In the genomic region with DNA sequence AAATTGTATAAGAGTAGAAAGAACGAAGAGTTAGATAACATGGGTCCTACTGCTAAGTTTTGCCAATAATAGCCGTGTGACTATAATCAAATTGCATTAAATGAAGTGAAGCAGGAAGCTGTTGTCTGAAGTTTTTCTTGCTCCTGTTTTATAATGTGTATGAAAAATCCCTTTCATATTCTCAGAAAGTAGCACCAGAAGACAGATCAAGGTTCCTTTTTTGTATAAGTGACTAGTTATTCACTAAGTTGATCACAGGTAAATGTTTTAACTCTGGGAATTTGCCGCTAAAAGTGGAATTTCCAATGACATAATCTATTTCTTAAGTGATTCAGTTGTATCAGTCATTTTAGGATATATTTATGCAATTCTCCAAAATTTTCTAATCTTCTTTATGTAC, we compare ENCODE assay signal across 17 cellular contexts.
A peak's percentile ranks its signal among the peaks of the same experiment; 100 is the strongest.
DNase-seq lines count a peak whose midpoint lies in the region; ATAC-seq and TF ChIP-seq lines count a peak whose summit lies in the region.
"Had no signal": no experiment of that assay in that cellular context is flagged by ENCODE, and none has a peak within 500 bp of the region (broad histone marks: within the 10 kb centered on the region; RNA-seq: fewer than 3 reads in every experiment).

No MANE protein-coding gene starts in this region.

- H3K4me1 ChIP-seq in spleen = peaks cover 0 to 13% (median 9%) of the 10 kb centered on the region in 6 donors
- peaks cover 0 to 4% (median 0%) of the 10 kb centered on the region in 4 donors for H3K4me1 ChIP-seq in Peyer's patch
- no peaks in the 10 kb centered on the region for H3K4me1 ChIP-seq in thyroid gland
- H3K4me1 ChIP-seq: BE2C had no signal

- H3K9me3 ChIP-seq in T-helper 17 cell (ENCODE audit: control insufficient read depth, low read length, poor library complexity, severe bottlenecking) (peaks cover 2% of the 10 kb centered on the region), spleen (no peaks in the 10 kb centered on the region), Peyer's patch (no peaks in the 10 kb centered on the region), thyroid gland (no peaks in the 10 kb centered on the region)
- H3K9me3 ChIP-seq: BE2C had no signal

- H3K27me3 Mint-ChIP-seq in activated T-cell treated with anti-CD3 and anti-CD28 coated beads, Interleukin-2, amount 50 U/mL, for 72 hours (ENCODE audit: low read depth) = peaks cover 7% of the 10 kb centered on the region
- H3K27me3 Mint-ChIP-seq in T-helper 17 cell = no peaks in the 10 kb centered on the region
- H3K27me3 Mint-ChIP-seq in activated CD8-positive, alpha-beta T cell treated with anti-CD3 and anti-CD28 coated beads, Interleukin-2, amount 10 ng/mL, durations not matched to agents 7 days and 5 days (ENCODE audit: low read depth) = no peaks in the 10 kb centered on the region
- H3K27me3 Mint-ChIP-seq: CD4-positive, CD25-positive, alpha-beta regulatory T cell had no signal

- H3K4me3 Mint-ChIP-seq in activated T-cell treated with anti-CD3 and anti-CD28 coated beads, Interleukin-2, amount 50 U/mL, for 72 hours = peak overlapping the region in 1 of 2 donors; percentile 39
- H3K4me3 Mint-ChIP-seq in T-helper 17 cell = no peak overlapping the region
- H3K4me3 Mint-ChIP-seq in activated CD8-positive, alpha-beta T cell treated with anti-CD3 and anti-CD28 coated beads, Interleukin-2, amount 10 ng/mL, durations not matched to agents 7 days and 5 days = no peak overlapping the region
- H3K4me3 Mint-ChIP-seq: CD4-positive, CD25-positive, alpha-beta regulatory T cell; IgD-negative memory B cell had no signal

- WGBS in spleen, 5 donors = 79 to 94% (median 80%) methylated on average over 3 of the region's 3 CpGs
- 88 to 91% methylated on average over 3 of the region's 3 CpGs for WGBS in thyroid gland, 2 donors

- TF ChIP-seq CTCF in spleen (IDR thresholded peaks at IDR 0.05 in 8 of 11, conservative IDR thresholded peaks at IDR 0.05 in 3 of 11) (no peak), Peyer's patch (IDR thresholded peaks at IDR 0.05) (no peak), thyroid gland (IDR thresholded peaks at IDR 0.05) (no peak)

- H3K36me3 Mint-ChIP-seq in activated T-cell treated with anti-CD3 and anti-CD28 coated beads, Interleukin-2, amount 50 U/mL, for 72 hours (ENCODE audit: insufficient read depth in 2 of 2) = peaks cover 4 to 6% of the 10 kb centered on the region in 2 donors
- H3K36me3 Mint-ChIP-seq in T-helper 17 cell (ENCODE audit: low read depth) = peaks cover 2% of the 10 kb centered on the region
- peaks cover 66% of the 10 kb centered on the region for H3K36me3 Mint-ChIP-seq in activated CD8-positive, alpha-beta T cell treated with anti-CD3 and anti-CD28 coated beads, Interleukin-2, amount 10 ng/mL, durations not matched to agents 7 days and 5 days (ENCODE audit: low read depth)
- H3K36me3 Mint-ChIP-seq: CD4-positive, CD25-positive, alpha-beta regulatory T cell; IgD-negative memory B cell had no signal

- no peaks in the 10 kb centered on the region for H3K9me3 Mint-ChIP-seq in activated T-cell treated with anti-CD3 and anti-CD28 coated beads, Interleukin-2, amount 50 U/mL, for 72 hours
- H3K9me3 Mint-ChIP-seq in activated CD8-positive, alpha-beta T cell treated with anti-CD3 and anti-CD28 coated beads, Interleukin-2, amount 10 ng/mL, durations not matched to agents 7 days and 5 days (ENCODE audit: insufficient read depth) = peaks cover 18% of the 10 kb centered on the region
- H3K9me3 Mint-ChIP-seq: IgD-negative memory B cell had no signal

- intact Hi-C loops in spleen (cut with DNase I; ENCODE audit: low total_unique reads) = no loop called here
- intact Hi-C loops in thyroid gland (cut with DNase I) = no loop called here

- TF ChIP-seq POLR2A in spleen (IDR thresholded peaks at IDR 0.05) = no peak
- no peak for TF ChIP-seq POLR2A in Peyer's patch (IDR thresholded peaks at IDR 0.05)
- TF ChIP-seq POLR2A in thyroid gland (IDR thresholded peaks at IDR 0.05) = no peak

- H3K27me3 ChIP-seq in spleen (replicated peaks in 1 of 7) (no peaks in the 10 kb centered on the region), Peyer's patch (no peaks in the 10 kb centered on the region), thyroid gland (no peaks in the 10 kb centered on the region)
- H3K27me3 ChIP-seq: BE2C had no signal

- peak overlapping the region; percentile 78 for H3K27ac Mint-ChIP-seq in activated T-cell treated with anti-CD3 and anti-CD28 coated beads, Interleukin-2, amount 50 U/mL, for 72 hours
- peak overlapping the region; percentile 67 for H3K27ac Mint-ChIP-seq in T-helper 17 cell
- H3K27ac Mint-ChIP-seq in activated CD8-positive, alpha-beta T cell treated with anti-CD3 and anti-CD28 coated beads, Interleukin-2, amount 10 ng/mL, durations not matched to agents 7 days and 5 days = peak overlapping the region; percentile 7
- H3K27ac Mint-ChIP-seq: CD4-positive, CD25-positive, alpha-beta regulatory T cell; IgD-negative memory B cell had no signal

- H3K4me3 ChIP-seq in spleen (no peak overlapping the region), Peyer's patch (no peak overlapping the region), thyroid gland (replicated peaks in 1 of 3) (no peak overlapping the region)

- peaks cover 55% of the 10 kb centered on the region for H3K4me1 Mint-ChIP-seq in activated T-cell treated with anti-CD3 and anti-CD28 coated beads, Interleukin-2, amount 50 U/mL, for 72 hours (ENCODE audit: low read depth)
- peaks cover 14% of the 10 kb centered on the region for H3K4me1 Mint-ChIP-seq in T-helper 17 cell
- peaks cover 78% of the 10 kb centered on the region for H3K4me1 Mint-ChIP-seq in activated CD8-positive, alpha-beta T cell treated with anti-CD3 and anti-CD28 coated beads, Interleukin-2, amount 10 ng/mL, durations not matched to agents 7 days and 5 days (ENCODE audit: low read depth)

- POLR2A ChIA-PET in activated CD8-positive, alpha-beta T cell treated with anti-CD3 and anti-CD28 coated beads, Interleukin-2, amount 10 ng/mL, durations not matched to agents 7 days and 5 days (lab: Charles Lee) = interaction anchor here (1.6 kb wide), 1 partner anchor 18 kb away, joined by 5 read pairs; no protein-coding TSS in a partner anchor

- no peaks in the 10 kb centered on the region for H3K36me3 ChIP-seq in spleen
- no peaks in the 10 kb centered on the region for H3K36me3 ChIP-seq in Peyer's patch
- no peaks in the 10 kb centered on the region for H3K36me3 ChIP-seq in thyroid gland
- H3K36me3 ChIP-seq: BE2C had no signal

- ATAC-seq in activated T-cell treated with anti-CD3 and anti-CD28 coated beads, Interleukin-2, amount 50 U/mL, for 72 hours (replicated peaks in 1 of 2) = no peak
- no peak for ATAC-seq in T-helper 17 cell
- no peak for ATAC-seq in activated CD8-positive, alpha-beta T cell treated with anti-CD3 and anti-CD28 coated beads, Interleukin-2, amount 10 ng/mL, durations not matched to agents 7 days and 5 days

- no peak for DNase-seq in activated T-cell treated with anti-CD3 and anti-CD28 coated beads, Interleukin-2, amount 50 U/mL, for 72 hours
- DNase-seq in activated T-cell treated with anti-CD3 and anti-CD28 coated beads for 4 hours = no peak
- no peak for DNase-seq in T-helper 17 cell
- no peak for DNase-seq in activated CD8-positive, alpha-beta T cell treated with anti-CD3 and anti-CD28 coated beads, Interleukin-2, amount 10 ng/mL, durations not matched to agents 7 days and 5 days
- no peak for DNase-seq in spleen
- no peak for DNase-seq in Peyer's patch
- DNase-seq in thyroid gland = no peak
- DNase-seq: BE2C; CD4-positive, CD25-positive, alpha-beta regulatory T cell; Karpas-422; MV-4-11; NCI-H1694; NCI-H2081; NCI-H2171; NCI-H524 treated with DMSO at 0.1 percent for 48 hours; NCI-H82 had no signal

- CTCF ChIA-PET in activated CD8-positive, alpha-beta T cell treated with anti-CD3 and anti-CD28 coated beads, Interleukin-2, amount 10 ng/mL, durations not matched to agents 7 days and 5 days (lab: Charles Lee) = interaction anchor here (0.7 to 1.8 kb wide), 2 partner anchors 18 to 22 kb away, joined by 3 to 5 read pairs; no protein-coding TSS in a partner anchor

- H3K27ac ChIP-seq in spleen = peak overlapping the region in 5 of 8 donors; percentile 59 to 67 (median 65)
- no peak overlapping the region for H3K27ac ChIP-seq in Peyer's patch
- H3K27ac ChIP-seq in thyroid gland = no peak overlapping the region

Comparison
In these comparisons a context has a peak if more than half of its experiments do, and no peak if none do; other contexts are left out.
1. H3K27ac Mint-ChIP-seq: peak in every context shown above with its lines; median percentile 78 in activated T-cell treated with anti-CD3 and anti-CD28 coated beads, Interleukin-2, amount 50 U/mL, for 72 hours; 67 in T-helper 17 cell; 7 in activated CD8-positive, alpha-beta T cell treated with anti-CD3 and anti-CD28 coated beads, Interleukin-2, amount 10 ng/mL, durations not matched to agents 7 days and 5 days.
2. H3K27ac ChIP-seq: peak in spleen (5 of 8); none in Peyer's patch (0 of 4) and thyroid gland (0 of 3).